ENCODE assay signal across 9 cellular contexts in the genomic region with DNA sequence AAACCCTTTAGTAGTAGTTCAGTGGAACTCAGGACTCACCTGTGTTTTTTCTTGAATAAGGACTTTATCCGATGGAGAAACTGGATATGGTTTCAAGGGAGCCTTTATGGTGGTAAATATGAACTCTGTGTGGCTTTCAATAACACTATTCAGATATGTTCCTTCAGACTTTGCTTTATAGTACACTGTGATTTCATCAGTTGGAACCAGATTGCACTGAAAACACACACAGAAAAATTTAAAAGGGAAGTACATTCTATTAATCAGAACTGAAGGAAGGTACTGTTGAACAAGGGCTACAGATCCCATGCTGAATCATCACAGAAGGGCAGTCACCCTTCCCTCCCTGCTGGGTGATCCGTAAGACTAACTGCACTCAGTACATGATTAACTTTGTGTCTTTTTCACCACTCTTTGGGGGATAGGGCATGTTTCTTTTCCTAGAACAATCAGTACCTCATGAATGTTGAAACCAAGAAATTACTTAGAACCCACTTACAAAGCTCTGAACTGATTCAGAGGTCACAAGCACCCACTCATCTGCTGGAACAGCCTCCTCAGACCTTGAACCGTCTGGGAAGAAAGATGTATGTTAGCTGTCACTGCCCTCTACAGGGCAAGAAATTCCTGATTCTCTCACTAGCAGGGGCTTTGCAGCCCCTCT. TPM values are rescaled to one million over a fixed set of nuclear protein-coding genes. Genes with fewer than 3 reads are reported as not detected.
DNase-seq lines count a peak whose midpoint lies in the region; ATAC-seq, FAIRE-seq and TF ChIP-seq lines count a peak whose summit lies in the region.
"Had no signal": no experiment of that assay in that cellular context is flagged by ENCODE, and none has a peak within 500 bp of the region (broad histone marks: within the 10 kb centered on the region; RNA-seq: fewer than 3 reads in every experiment).

No MANE protein-coding gene starts in this region.

- no peak for DNase-seq in left ventricle myocardium inferior
- no peak for DNase-seq in right cardiac atrium
- peak; percentile 37 for DNase-seq in astrocyte of the cerebellum (ENCODE audit: low read depth)
- no peak for DNase-seq in kidney
- DNase-seq in NCI-H1105 (lab: John Stamatoyannopoulos, UW): no peak
- no peak for DNase-seq in DMS79 treated with DMSO at 0.1 percent for 48 hours (lab: John Stamatoyannopoulos, UW)
- DNase-seq: NCI-H2081 treated with DMSO at 0.1 percent for 48 hours had no signal

- in situ Hi-C loops in astrocyte of the cerebellum (cut with HindIII; ENCODE audit: low sequenced_read_pairs): no loop called here

- H3K4me1 ChIP-seq in left ventricle myocardium inferior: no peaks in the 10 kb centered on the region
- H3K4me1 ChIP-seq in right cardiac atrium (ENCODE audit: control insufficient read depth, insufficient read depth, low read length): no peaks in the 10 kb centered on the region
- peaks cover 0 to 3% of the 10 kb centered on the region in 2 donors for H3K4me1 ChIP-seq in kidney (ENCODE audit: control insufficient read depth in 1 of 2, insufficient read depth in 1 of 2, low read depth in 1 of 2, low read length in 2 of 2)

- H3K27ac ChIP-seq in left ventricle myocardium inferior (replicated peaks) (no peak overlapping the region), right cardiac atrium (ENCODE audit: low read length) (no peak overlapping the region), kidney (ENCODE audit: low read depth in 2 of 2, low read length in 2 of 2) (peak overlapping the region; percentile 63 to 66)

- no peak overlapping the region for H3K9ac ChIP-seq in kidney (ENCODE audit: low read length in 2 of 2)

- ATAC-seq in right cardiac atrium: no peak
- ATAC-seq in GM18873 (IDR thresholded peaks at IDR 0.05; ENCODE audit: low FRiP score, unreplicated experiment): no peak
- no peak for ATAC-seq in HG02973 (IDR thresholded peaks at IDR 0.05; ENCODE audit: unreplicated experiment)

- intact Hi-C loops in left ventricle myocardium inferior (cut with micrococcal nuclease) (no loop called here), right cardiac atrium (cut with DNase I) (loop anchor here in 2 of 4 donors (5.0 to 10.0 kb wide), 3 partner anchors 35 to 107 kb away; no protein-coding TSS in a partner anchor), kidney (cut with DNase I) (no loop called here)

- no peaks in the 10 kb centered on the region for H3K27me3 ChIP-seq in left ventricle myocardium inferior (ENCODE audit: low read depth)
- no peaks in the 10 kb centered on the region for H3K27me3 ChIP-seq in right cardiac atrium (ENCODE audit: control insufficient read depth, insufficient read depth)

- TF ChIP-seq CTCF in left ventricle myocardium inferior (IDR thresholded peaks at IDR 0.05; ENCODE audit: borderline replicate concordance): peak; percentile 38
- peak; percentile 62 for TF ChIP-seq CTCF in astrocyte of the cerebellum (IDR thresholded peaks at IDR 0.05; ENCODE audit: low read depth, low read length, missing control alignments)
- peak; percentile 47 for TF ChIP-seq CTCF in kidney (IDR thresholded peaks at IDR 0.05; ENCODE audit: borderline replicate concordance, extremely low read depth, insufficient read depth)

- peaks cover 100% of the 10 kb centered on the region for H3K36me3 ChIP-seq in left ventricle myocardium inferior
- peaks cover 51 to 81% of the 10 kb centered on the region in 2 donors for H3K36me3 ChIP-seq in kidney (ENCODE audit: control insufficient read depth in 1 of 2, insufficient read depth in 2 of 2, low read length in 2 of 2)

- WGBS in right cardiac atrium: 63% methylated on average over 3 of the region's 3 CpGs

- H3K9me3 ChIP-seq in left ventricle myocardium inferior (replicated peaks) (no peaks in the 10 kb centered on the region), right cardiac atrium (ENCODE audit: control insufficient read depth, low read length) (no peaks in the 10 kb centered on the region), kidney (ENCODE audit: control insufficient read depth in 1 of 2, low read length in 2 of 2) (no peaks in the 10 kb centered on the region)

- no peak overlapping the region for H3K4me3 ChIP-seq in left ventricle myocardium inferior
- H3K4me3 ChIP-seq in right cardiac atrium (ENCODE audit: low read length): no peak overlapping the region
- no peak overlapping the region for H3K4me3 ChIP-seq in astrocyte of the cerebellum (ENCODE audit: low read depth, low read length)
- H3K4me3 ChIP-seq in kidney (ENCODE audit: low read length in 2 of 2): peak overlapping the region; percentile 18 to 21

- FAIRE-seq in kidney (lab: Jason Lieb, UNC): no peak

RNA-seq across cellular contexts. Expression of a gene that starts 51.2 kb away (rescaled TPM):
- 54.2 TPM for total RNA-seq in left ventricle myocardium inferior
- 10 to 100 TPM; 46.4 to 67.2 (median 55.1) TPM for total RNA-seq in right cardiac atrium
- polyA plus RNA-seq in right cardiac atrium: 16.5 TPM
- total RNA-seq in kidney: 98.3 TPM
- 30.7 TPM for polyA plus RNA-seq in kidney (ENCODE audit: insufficient read depth, low read depth, low replicate concordance)

Comparison
In these comparisons a context has a peak if more than half of its experiments do, and no peak if none do; other contexts are left out.
1. H3K27ac ChIP-seq: peak in kidney (2 of 2); none in left ventricle myocardium inferior (single experiment) and right cardiac atrium (single experiment).
2. H3K4me3 ChIP-seq: peak in kidney (2 of 2); none in left ventricle myocardium inferior (single experiment), right cardiac atrium (single experiment) and astrocyte of the cerebellum (single experiment).
3. Peak in every context shown above with its lines, with median percentiles within 50 percentile points of each other: CTCF ChIP-seq.